22 cellular contexts compared by ENCODE assay signal in genomic region chr6:138129190-138129589, GRCh38. TPM values are rescaled to one million over a fixed set of nuclear protein-coding genes. Genes with fewer than 3 reads are reported as not detected.
A peak's percentile ranks its signal among the peaks of the same experiment; 100 is the strongest.
DNase-seq lines count a peak whose midpoint lies in the region; ATAC-seq, FAIRE-seq and TF ChIP-seq lines count a peak whose summit lies in the region.
"Had no signal": no experiment of that assay in that cellular context is flagged by ENCODE, and none has a peak within 500 bp of the region (broad histone marks: within the 10 kb centered on the region; RNA-seq: fewer than 3 reads in every experiment).

No MANE protein-coding gene starts in this region.

- H3K79me2 ChIP-seq in K562 (ENCODE audit: control insufficient read depth, insufficient read depth, low read length), result no peaks in the 10 kb centered on the region

- no peak overlapping the region for H3K27ac ChIP-seq in K562 (ENCODE audit: extremely low read depth, low read depth, low read length)
- H3K27ac ChIP-seq in esophagus squamous epithelium, result no peak overlapping the region
- H3K27ac ChIP-seq: colonic mucosa, heart left ventricle, PC-9, suprapubic skin, VCaP had no signal

- FAIRE-seq in K562 (lab: Jason Lieb, UNC), result peak; percentile 15
- FAIRE-seq: GM18507 had no signal

- intact Hi-C loops in K562 (cut with micrococcal nuclease) (no loop called here), esophagus squamous epithelium (cut with DNase I) (no loop called here)

- POLR2A ChIA-PET in K562 (lab: Yijun Ruan, JAX), result no interaction called here

- peak in 1 of 2 experiments; percentile 31; a peak in 2 of 4 replicates for TF ChIP-seq RAD21 in K562 (CRISPR knock-in tag; conservative IDR thresholded peaks at IDR 0.05 in 1 of 2, IDR thresholded peaks at IDR 0.05 in 1 of 2)

- WGBS in K562 (ENCODE audit: insufficient coverage, low coverage, missing lambda C conversion rate), result 2% methylated on average over 8 of the region's 8 CpGs
- WGBS in esophagus squamous epithelium, 2 donors, result 88 to 96% methylated on average over 5 to 7 of the region's 8 CpGs

- no peaks in the 10 kb centered on the region for H3K27me3 ChIP-seq in K562 (ENCODE audit: control insufficient read depth in 2 of 2, insufficient read depth in 2 of 2, low read length in 2 of 2)
- peaks cover 0 to 4% (median 0%) of the 10 kb centered on the region in 4 donors for H3K27me3 ChIP-seq in esophagus squamous epithelium
- H3K27me3 ChIP-seq: colonic mucosa, heart left ventricle, suprapubic skin had no signal

- peak; percentile 86 for ATAC-seq in K562
- no peak for ATAC-seq in HG03196 (IDR thresholded peaks at IDR 0.05; ENCODE audit: unreplicated experiment)
- ATAC-seq: heart left ventricle had no signal

- H3K9me3 ChIP-seq in K562 (replicated peaks; ENCODE audit: control insufficient read depth, insufficient read depth, low read depth, low read length) (no peaks in the 10 kb centered on the region), esophagus squamous epithelium (no peaks in the 10 kb centered on the region)
- H3K9me3 ChIP-seq: colonic mucosa, heart left ventricle, suprapubic skin had no signal

- peak; percentile 39 for DNase-seq in ELF-1 (ENCODE audit: low read depth, low spot score)
- DNase-seq in M059J (ENCODE audit: low read depth), result peak; percentile 37
- DNase-seq in K562 (ENCODE audit: extremely low read depth in 1 of 4, low spot score in 3 of 4), result peak in 1 of 4 experiments; percentile 18
- peak; percentile 39 for DNase-seq in iPS-NIHi7 (ENCODE audit: extremely low spot score)
- DNase-seq in NCI-H446 (lab: John Stamatoyannopoulos, UW), result no peak
- no peak for DNase-seq in MV-4-11 (lab: John Stamatoyannopoulos, UW)
- DNase-seq in esophagus squamous epithelium (lab: John Stamatoyannopoulos, UW), result no peak
- DNase-seq: ACHN; activated gamma-delta T cell treated with Interleukin-2 at 50 U/mL for 16 hours; activated T-cell treated with anti-CD3 and anti-CD28 coated beads, Interleukin-2, amount 50 U/mL, for 24 hours; colonic mucosa; effector CD8-positive, alpha-beta T cell; heart left ventricle; NK-92 treated with Interleukin-12 subunit alpha and Interleukin-12 subunit beta, amount 100 ng/mL, for 24 hours; posterior cingulate gyrus; SHP77; stimulated activated CD4-positive, alpha-beta T cell treated with anti-CD3 and anti-CD28 coated beads, Interleukin-2, amount 100 ng/mL, for 48 hours had no signal

- CTCF ChIA-PET in K562 (lab: Yijun Ruan, JAX; ENCODE audit: low intra/inter-chr PET ratio), result no interaction called here

- H3K4me3 ChIP-seq in K562 (no peak overlapping the region), esophagus squamous epithelium (no peak overlapping the region)
- H3K4me3 ChIP-seq: colonic mucosa, heart left ventricle, PC-9, suprapubic skin had no signal

- no peak for TF ChIP-seq EP300 in K562 (IDR thresholded peaks at IDR 0.05; ENCODE audit: low read length)

- no TSS peak for BruUV-seq in K562 (replicated peaks; lab: Mats Ljungman, UMichigan)

- no peak overlapping the region for H3K9ac ChIP-seq in K562 (ENCODE audit: insufficient read depth in 1 of 2, low read depth in 2 of 2, low read length in 2 of 2)

- TF ChIP-seq POLR2A in K562 (conservative IDR thresholded peaks at IDR 0.05), result no peak
- TF ChIP-seq POLR2A in esophagus squamous epithelium (IDR thresholded peaks at IDR 0.05), result no peak

- TF ChIP-seq CTCF in K562 (IDR thresholded peaks at IDR 0.05 in 2 of 3, conservative IDR thresholded peaks at IDR 0.05 in 1 of 3; ENCODE audit: insufficient read depth in 2 of 3, low read depth in 1 of 3, low read length in 3 of 3) (peak; percentile 34 to 45 (median 40); a peak in 4 of 6 replicates), esophagus squamous epithelium (IDR thresholded peaks at IDR 0.05) (no peak)

- H3K9me1 ChIP-seq in K562 (ENCODE audit: control insufficient read depth, insufficient read depth, low read length), result no peaks in the 10 kb centered on the region

- H3K4me2 ChIP-seq in K562 (ENCODE audit: insufficient read depth, low read length), result no peak overlapping the region
- H3K4me2 ChIP-seq: PC-9 had no signal

- H3K4me1 ChIP-seq in K562 (replicated peaks in 1 of 2; ENCODE audit: control insufficient read depth in 2 of 2, insufficient read depth in 2 of 2, low read length in 2 of 2), result no peaks in the 10 kb centered on the region
- no peaks in the 10 kb centered on the region for H3K4me1 ChIP-seq in esophagus squamous epithelium
- H3K4me1 ChIP-seq: colonic mucosa, heart left ventricle, suprapubic skin had no signal

- no peaks in the 10 kb centered on the region for H4K20me1 ChIP-seq in K562 (replicated peaks; ENCODE audit: control insufficient read depth, insufficient read depth, low read length)

- H2AFZ ChIP-seq in K562 (ENCODE audit: low read depth, low read length), result no peak overlapping the region
- H2AFZ ChIP-seq: PC-9 had no signal

- H3K36me3 ChIP-seq in K562 (ENCODE audit: control insufficient read depth, insufficient read depth, low read length) (no peaks in the 10 kb centered on the region), esophagus squamous epithelium (no peaks in the 10 kb centered on the region)
- H3K36me3 ChIP-seq: colonic mucosa, heart left ventricle, suprapubic skin had no signal

- in situ Hi-C loops in K562 (cut with MboI), result no loop called here

TF ChIP-seq in K562, 482 proteins besides CTCF, POLR2A, EP300 and RAD21:
- TF ChIP-seq ZNF41 (CRISPR knock-in tag; conservative IDR thresholded peaks at IDR 0.05), result peak; percentile 96
- no peak for TF ChIP-seq ZNF274 (IDR thresholded peaks at IDR 0.05; ENCODE audit: borderline replicate concordance, low read depth, low read length)

RNA-seq across cellular contexts. Expression of gene PERP, which starts 22.0 kb away (rescaled TPM):
- total RNA-seq in M059J (2014; rRNA removed; shearing (Covaris generic)), result 24.2 and 26.9 TPM in 2 replicates
- total RNA-seq in K562 (2011; cell fraction: chromatin; rRNA removed; ENCODE audit: low replicate concordance), result not detected in 2 replicates
- total RNA-seq in K562 (2011; cell fraction: nucleolus; rRNA removed), result under 0.01 TPM in 1 of 2 replicates, not detected in the other
- total RNA-seq in K562 (2011; cell fraction: nucleoplasm; rRNA removed), result not detected in 2 replicates
- total RNA-seq in K562 (2014; rRNA removed) (0.04 and 0.05 TPM in 2 replicates), K562 (2014; rRNA removed; fragmentation: Illumina TruSeq; extraction: Trizol) (0.04 and 0.06 TPM in 2 replicates), K562 (2015; rRNA removed; fragmentation: Illumina TruSeq; extraction: Trizol) (0.04 TPM in 2 replicates), K562 (2021) (0.27 and 0.34 TPM in 2 replicates), esophagus squamous epithelium (100 to 1,000 TPM; 586 to 976 (median 833) TPM)
- polyA plus RNA-seq in K562 (2011; rRNA removed) (0.11 and 0.12 TPM in 2 replicates), K562 (2014; fragmentation: Illumina TruSeq; extraction: Trizol) (0.03 and 0.07 TPM in 2 replicates), K562 (2014; fragmentation: Nextera tagmentation; extraction: Ambion mirVana) (under 1 TPM in 1 of 2 experiments, not detected in 1; 0.01 TPM), K562 (2014; rRNA removed) (0.07 TPM in 1 of 2 replicates, not detected in the other)
- polyA plus RNA-seq in K562 (2011; cell fraction: cytosol; rRNA removed), result 0.07 and 0.12 TPM in 2 replicates
- 0.08 TPM in 1 of 2 replicates, not detected in the other for polyA plus RNA-seq in K562 (2011; cell fraction: nucleus; rRNA removed)
- 0.17 and 0.32 TPM in 2 replicates for polyA plus RNA-seq in K562 (2012)
- 0.09 TPM in 1 of 2 replicates, not detected in the other for polyA minus RNA-seq in K562 (2011; rRNA and poly(A)+ RNA removed)
- polyA minus RNA-seq in K562 (2011; cell fraction: cytosol; rRNA and poly(A)+ RNA removed), result 0.73 TPM in 1 of 2 replicates, not detected in the other
- 0.13 and 0.22 TPM in 2 replicates for polyA minus RNA-seq in K562 (2011; cell fraction: nucleus; rRNA and poly(A)+ RNA removed)

RNA-seq across cellular contexts. Expression of gene ARFGEF3, which starts 32.5 kb away (rescaled TPM):
- total RNA-seq in M059J (2014; rRNA removed; shearing (Covaris generic)), result 2.2 and 2.9 TPM in 2 replicates
- total RNA-seq in K562 (2011; cell fraction: chromatin; rRNA removed; ENCODE audit: low replicate concordance), result 0.02 and 0.04 TPM in 2 replicates
- total RNA-seq in K562 (2011; cell fraction: nucleolus; rRNA removed), result not detected in 2 replicates
- total RNA-seq in K562 (2011; cell fraction: nucleoplasm; rRNA removed), result under 0.01 TPM in 1 of 2 replicates, not detected in the other
- not detected in 2 replicates for total RNA-seq in K562 (2014; rRNA removed)
- total RNA-seq in K562 (2014; rRNA removed; fragmentation: Illumina TruSeq; extraction: Trizol), result not detected in 2 replicates
- not detected in 2 replicates for total RNA-seq in K562 (2015; rRNA removed; fragmentation: Illumina TruSeq; extraction: Trizol)
- 0.02 and 0.07 TPM in 2 replicates for total RNA-seq in K562 (2021)
- under 0.01 TPM in 1 of 2 replicates, not detected in the other for polyA plus RNA-seq in K562 (2011; rRNA removed)
- not detected in 2 replicates for polyA plus RNA-seq in K562 (2011; cell fraction: cytosol; rRNA removed)
- polyA plus RNA-seq in K562 (2011; cell fraction: nucleus; rRNA removed), result 0.01 TPM in 1 of 2 replicates, not detected in the other
- 0.01 TPM in 2 replicates for polyA plus RNA-seq in K562 (2012)
- not detected in 2 replicates for polyA plus RNA-seq in K562 (2014; fragmentation: Illumina TruSeq; extraction: Trizol)
- not detected for polyA plus RNA-seq in K562 (2014; fragmentation: Nextera tagmentation; extraction: Ambion mirVana)
- polyA plus RNA-seq in K562 (2014; rRNA removed), result not detected in 2 replicates
- polyA minus RNA-seq in K562 (2011; rRNA and poly(A)+ RNA removed), result not detected in 2 replicates
- not detected in 2 replicates for polyA minus RNA-seq in K562 (2011; cell fraction: cytosol; rRNA and poly(A)+ RNA removed)
- polyA minus RNA-seq in K562 (2011; cell fraction: nucleus; rRNA and poly(A)+ RNA removed), result under 0.01 TPM in 1 of 2 replicates, not detected in the other
- 1 to 10 TPM in 2 of 4 donors, under 1 TPM in 2; 0.92 to 1.0 (median 0.99) TPM for total RNA-seq in esophagus squamous epithelium

Comparison
In these comparisons a context has a peak if more than half of its experiments do, and no peak if none do; other contexts are left out.
1. DNase-seq: peak in ELF-1 (single experiment), M059J (single experiment) and iPS-NIHi7 (single experiment); none in NCI-H446 (0 of 2), MV-4-11 (single experiment) and esophagus squamous epithelium (single experiment).
2. CTCF ChIP-seq: peak in K562 (3 of 3); none in esophagus squamous epithelium (0 of 6).
3. RNA of gene PERP, which starts 22.0 kb away (total RNA-seq): 586 to 976 TPM in esophagus squamous epithelium and 24.2 to 26.9 TPM in M059J; under 0.01 to 0.34 TPM in K562; every median in the first group is over 10 times any median in the second.